Comparison of ENCODE assay signal across 15 cellular contexts in the genomic region with DNA sequence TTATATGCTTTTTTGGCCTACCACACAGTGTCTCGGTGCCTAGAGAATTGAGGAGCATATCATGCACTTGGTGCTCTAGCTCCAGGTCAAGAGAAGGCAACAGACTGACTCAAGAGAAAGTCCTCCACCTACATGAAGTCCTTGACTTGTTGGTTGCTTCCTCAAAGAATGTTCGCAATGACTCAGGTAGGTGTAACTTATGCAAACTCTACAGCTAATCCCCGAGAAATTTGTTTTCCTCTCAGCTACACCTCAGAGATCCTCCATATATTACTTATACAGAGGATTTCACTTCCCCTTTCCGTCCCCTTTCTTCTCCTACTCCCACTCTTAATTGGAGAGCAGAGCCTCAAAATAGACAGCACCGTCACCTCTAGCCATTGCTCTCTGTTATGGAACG.
DNase-seq lines count a peak whose midpoint lies in the region; ATAC-seq, FAIRE-seq and TF ChIP-seq lines count a peak whose summit lies in the region.
"Had no signal": no experiment of that assay in that cellular context is flagged by ENCODE, and none has a peak within 500 bp of the region (broad histone marks: within the 10 kb centered on the region; RNA-seq: fewer than 3 reads in every experiment).

No MANE protein-coding gene starts in this region.

- H4K20me1 ChIP-seq in GM12878 (ENCODE audit: control insufficient read depth, insufficient read depth), result no peaks in the 10 kb centered on the region

- DNase-seq in GM12878 (ENCODE audit: low read depth, low spot score), result peak; percentile 38
- no peak for DNase-seq in right lobe of liver
- DNase-seq in left cardiac atrium, result no peak
- DNase-seq in uterus, result no peak
- DNase-seq in GM03348 (ENCODE audit: low spot score), result no peak
- DNase-seq: activated naive CD8-positive, alpha-beta T cell treated with anti-CD3 and anti-CD28 coated beads, Interleukin-2, amount 10 ng/mL, durations not matched to agents 7 days and 5 days; CD4-positive, CD25-positive, alpha-beta regulatory T cell; right cardiac atrium; upper lobe of right lung had no signal

- SMC1A ChIA-PET in GM12878 (lab: Charles Lee; ENCODE audit: uncharacterized antibody, unreplicated experiment), result interaction anchor here (0.6 to 1.5 kb wide), 5 partner anchors 10 to 359 kb away, joined by 3 to 4 read pairs (median 3); no protein-coding TSS in a partner anchor

- peak in 1 of 2 experiments; percentile 83; a peak in 2 of 4 replicates for TF ChIP-seq EP300 in GM12878 (IDR thresholded peaks at IDR 0.05; ENCODE audit: borderline replicate concordance in 1 of 2, control insufficient read depth in 1 of 2, low read depth in 2 of 2, low read length in 2 of 2)

- RAD21 ChIA-PET in GM12878 (lab: Charles Lee; ENCODE audit: unreplicated experiment), result interaction anchor here (1.1 to 1.2 kb wide), 2 partner anchors 11 to 74 kb away, joined by 3 to 5 read pairs; no protein-coding TSS in a partner anchor

- H2AFZ ChIP-seq in GM12878 (ENCODE audit: control insufficient read depth, low read depth, low read length), result no peak overlapping the region

- 0% methylated on average over 6 of the region's 6 CpGs for WGBS in GM12878 (ENCODE audit: insufficient coverage, insufficient replicate concordance, low lambda C conversion rate, missing lambda C conversion rate)
- WGBS in right lobe of liver (ENCODE audit: insufficient coverage, low coverage, low lambda C conversion rate, missing lambda C conversion rate), result 73% methylated on average over 5 of the region's 6 CpGs

- no peak overlapping the region for H3K4me2 ChIP-seq in GM12878 (ENCODE audit: control insufficient read depth, insufficient read depth)

- H3K79me2 ChIP-seq in GM12878 (ENCODE audit: control insufficient read depth, insufficient read depth, low read length), result no peaks in the 10 kb centered on the region

- ATAC-seq in GM18868 (IDR thresholded peaks at IDR 0.05; ENCODE audit: unreplicated experiment) (peak; percentile 96), GM21717 (IDR thresholded peaks at IDR 0.05; ENCODE audit: unreplicated experiment) (peak; percentile 93), HG03175 (IDR thresholded peaks at IDR 0.05; ENCODE audit: unreplicated experiment) (peak; percentile 61), GM12878 (peak; percentile 95), right lobe of liver (no peak), left cardiac atrium (no peak)
- ATAC-seq: foreskin keratinocyte, right cardiac atrium, upper lobe of right lung had no signal

- H3K27me3 ChIP-seq in GM12878 (replicated peaks in 1 of 2; ENCODE audit: control insufficient read depth in 2 of 2, insufficient read depth in 2 of 2, low read length in 1 of 2) (no peaks in the 10 kb centered on the region), right lobe of liver (no peaks in the 10 kb centered on the region), uterus (no peaks in the 10 kb centered on the region)
- H3K27me3 ChIP-seq: foreskin keratinocyte, upper lobe of right lung had no signal

- H3K4me3 ChIP-seq in GM12878, result no peak overlapping the region
- H3K4me3 ChIP-seq in right lobe of liver, result no peak overlapping the region
- no peak overlapping the region for H3K4me3 ChIP-seq in uterus
- H3K4me3 ChIP-seq: coronary artery, upper lobe of right lung had no signal

- H3K9ac ChIP-seq in GM12878 (ENCODE audit: control insufficient read depth, insufficient read depth, low read length), result no peak overlapping the region

- CTCF ChIA-PET in GM12878 (lab: Yijun Ruan, JAX), result interaction anchor here (1.3 kb wide), 1 partner anchor 10 kb away, joined by 4 read pairs; no protein-coding TSS in a partner anchor

- H3K9me3 ChIP-seq in GM12878 (replicated peaks; ENCODE audit: control insufficient read depth, insufficient read depth, low read length) (no peaks in the 10 kb centered on the region), right lobe of liver (no peaks in the 10 kb centered on the region), uterus (no peaks in the 10 kb centered on the region)
- H3K9me3 ChIP-seq: upper lobe of right lung had no signal

- H3K4me1 ChIP-seq in GM12878 (ENCODE audit: control insufficient read depth, insufficient read depth, low read length) (no peaks in the 10 kb centered on the region; the same call in 1 of the 2 replicates), right lobe of liver (no peaks in the 10 kb centered on the region), uterus (peaks cover 0 to 5% of the 10 kb centered on the region in 2 donors)
- H3K4me1 ChIP-seq: foreskin keratinocyte, upper lobe of right lung had no signal

- POLR2A ChIA-PET in GM12878 (lab: Charles Lee), result no interaction called here

- TF ChIP-seq POLR2A in GM12878 (IDR thresholded peaks at IDR 0.05; ENCODE audit: low read depth, low read length) (no peak), right lobe of liver (IDR thresholded peaks at IDR 0.05) (no peak), uterus (IDR thresholded peaks at IDR 0.05) (no peak)

- in situ Hi-C loops in GM12878 (cut with MboI), result no loop called here

- intact Hi-C loops in GM12878 (cut with micrococcal nuclease; ENCODE audit: unreplicated experiment) (no loop called here), right lobe of liver (cut with DNase I) (no loop called here), left cardiac atrium (cut with DNase I) (no loop called here), uterus (cut with DNase I; ENCODE audit: low total_unique reads) (no loop called here)

- peak; percentile 41 for FAIRE-seq in GM12878 (lab: Jason Lieb, UNC)
- FAIRE-seq: keratinocyte had no signal

- no TSS peak for BruUV-seq in GM12878 (replicated peaks; lab: Mats Ljungman, UMichigan)

- no peak for TF ChIP-seq RAD21 in GM12878 (IDR thresholded peaks at IDR 0.05; ENCODE audit: insufficient read depth, low read depth, low read length)

- TF ChIP-seq CTCF in GM12878 (IDR thresholded peaks at IDR 0.05 in 2 of 3, conservative IDR thresholded peaks at IDR 0.05 in 1 of 3; ENCODE audit: control insufficient read depth in 2 of 3, extremely low read depth in 1 of 3, insufficient read depth in 1 of 3, low read depth in 3 of 3, low read length in 3 of 3), result no peak
- TF ChIP-seq CTCF in right lobe of liver (IDR thresholded peaks at IDR 0.05), result no peak
- TF ChIP-seq CTCF in uterus (IDR thresholded peaks at IDR 0.05), result no peak

- H3K36me3 ChIP-seq in GM12878 (ENCODE audit: control insufficient read depth in 2 of 2, insufficient read depth in 2 of 2, low read length in 1 of 2), result no peaks in the 10 kb centered on the region
- no peaks in the 10 kb centered on the region for H3K36me3 ChIP-seq in right lobe of liver
- no peaks in the 10 kb centered on the region for H3K36me3 ChIP-seq in uterus
- H3K36me3 ChIP-seq: upper lobe of right lung had no signal

- H3K27ac ChIP-seq in GM12878 (ENCODE audit: control insufficient read depth, insufficient read depth) (no peak overlapping the region), right lobe of liver (no peak overlapping the region), uterus (no peak overlapping the region)
- H3K27ac ChIP-seq: coronary artery, foreskin keratinocyte, upper lobe of right lung had no signal

TF ChIP-seq in GM12878, 131 proteins besides CTCF, POLR2A, EP300 and RAD21 (continues in another document):
- TF ChIP-seq MTA2 (IDR thresholded peaks at IDR 0.05; ENCODE audit: low read depth) (peak; percentile 97), TCF3 (IDR thresholded peaks at IDR 0.05; ENCODE audit: borderline replicate concordance, insufficient read depth, low read depth, low read length) (no peak), NR2F1 (conservative IDR thresholded peaks at IDR 0.05) (peak; percentile 62; the same call in 1 of the 2 replicates), STAT1 (conservative IDR thresholded peaks at IDR 0.05) (no peak), RBBP5 (conservative IDR thresholded peaks at IDR 0.05) (no peak), TAF1 (IDR thresholded peaks at IDR 0.05; ENCODE audit: borderline replicate concordance, low read depth, low read length) (no peak), NRF1 (conservative IDR thresholded peaks at IDR 0.05; ENCODE audit: low read depth, low read length) (no peak), FOXM1 (IDR thresholded peaks at IDR 0.05; ENCODE audit: low read depth, low read length) (0 out of 2 replicates have a peak, but pooled peaks have one; percentile 45), PML (IDR thresholded peaks at IDR 0.05; ENCODE audit: low read length) (no peak)
- TF ChIP-seq, protein P1, sequence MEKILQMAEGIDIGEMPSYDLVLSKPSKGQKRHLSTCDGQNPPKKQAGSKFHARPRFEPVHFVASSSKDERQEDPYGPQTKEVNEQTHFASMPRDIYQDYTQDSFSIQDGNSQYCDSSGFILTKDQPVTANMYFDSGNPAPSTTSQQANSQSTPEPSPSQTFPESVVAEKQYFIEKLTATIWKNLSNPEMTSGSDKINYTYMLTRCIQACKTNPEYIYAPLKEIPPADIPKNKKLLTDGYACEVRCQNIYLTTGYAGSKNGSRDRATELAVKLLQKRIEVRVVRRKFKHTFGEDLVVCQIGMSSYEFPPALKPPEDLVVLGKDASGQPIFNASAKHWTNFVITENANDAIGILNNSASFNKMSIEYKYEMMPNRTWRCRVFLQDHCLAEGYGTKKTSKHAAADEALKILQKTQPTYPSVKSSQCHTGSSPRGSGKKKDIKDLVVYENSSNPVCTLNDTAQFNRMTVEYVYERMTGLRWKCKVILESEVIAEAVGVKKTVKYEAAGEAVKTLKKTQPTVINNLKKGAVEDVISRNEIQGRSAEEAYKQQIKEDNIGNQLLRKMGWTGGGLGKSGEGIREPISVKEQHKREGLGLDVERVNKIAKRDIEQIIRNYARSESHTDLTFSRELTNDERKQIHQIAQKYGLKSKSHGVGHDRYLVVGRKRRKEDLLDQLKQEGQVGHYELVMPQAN (conservative IDR thresholded peaks at IDR 0.05), result no peak

Comparison
In these comparisons a context has a peak if more than half of its experiments do, and no peak if none do; other contexts are left out.
1. ATAC-seq: peak in GM18868 (single experiment), GM21717 (single experiment), HG03175 (single experiment) and GM12878 (single experiment); none in right lobe of liver (0 of 4) and left cardiac atrium (0 of 2).